ENCODE assay signal across 1 cellular context in the genomic region with DNA sequence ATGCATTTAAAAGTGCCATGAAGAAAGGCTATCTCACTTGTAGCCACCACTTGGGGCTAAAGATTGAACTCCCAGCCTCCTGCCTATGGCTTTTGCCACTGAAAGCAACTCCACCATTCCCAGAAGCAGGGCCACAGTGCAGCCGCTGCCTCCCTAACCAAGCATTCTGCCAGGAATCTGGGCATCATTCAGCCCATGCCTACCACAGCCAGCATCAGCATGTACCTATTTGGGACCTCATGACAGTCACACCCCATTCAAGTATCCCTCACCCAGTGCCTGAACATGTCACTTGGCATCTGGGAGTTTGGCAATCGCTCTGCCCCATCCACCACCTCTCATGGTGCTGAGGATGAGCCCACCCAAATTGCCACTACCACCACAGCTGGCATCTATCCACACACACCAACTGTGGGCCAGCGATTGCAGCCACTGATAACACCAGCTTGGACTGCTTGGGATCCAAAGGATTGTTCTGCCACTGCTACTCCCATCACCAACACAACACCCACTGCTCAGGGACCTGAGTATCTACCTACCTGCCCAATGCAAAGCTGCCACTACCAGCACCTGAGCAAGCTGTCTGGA.
TF ChIP-seq lines count a peak whose summit lies in the region.

No MANE protein-coding gene starts in this region.

TF ChIP-seq in IMR-90, 13 proteins besides CTCF, POLR2A, EP300 and RAD21:
- TF ChIP-seq, protein P1, sequence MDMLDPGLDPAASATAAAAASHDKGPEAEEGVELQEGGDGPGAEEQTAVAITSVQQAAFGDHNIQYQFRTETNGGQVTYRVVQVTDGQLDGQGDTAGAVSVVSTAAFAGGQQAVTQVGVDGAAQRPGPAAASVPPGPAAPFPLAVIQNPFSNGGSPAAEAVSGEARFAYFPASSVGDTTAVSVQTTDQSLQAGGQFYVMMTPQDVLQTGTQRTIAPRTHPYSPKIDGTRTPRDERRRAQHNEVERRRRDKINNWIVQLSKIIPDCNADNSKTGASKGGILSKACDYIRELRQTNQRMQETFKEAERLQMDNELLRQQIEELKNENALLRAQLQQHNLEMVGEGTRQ (IDR thresholded peaks at IDR 0.05; ENCODE audit: low read depth, low read length), result no peak
- TF ChIP-seq, protein P2, sequence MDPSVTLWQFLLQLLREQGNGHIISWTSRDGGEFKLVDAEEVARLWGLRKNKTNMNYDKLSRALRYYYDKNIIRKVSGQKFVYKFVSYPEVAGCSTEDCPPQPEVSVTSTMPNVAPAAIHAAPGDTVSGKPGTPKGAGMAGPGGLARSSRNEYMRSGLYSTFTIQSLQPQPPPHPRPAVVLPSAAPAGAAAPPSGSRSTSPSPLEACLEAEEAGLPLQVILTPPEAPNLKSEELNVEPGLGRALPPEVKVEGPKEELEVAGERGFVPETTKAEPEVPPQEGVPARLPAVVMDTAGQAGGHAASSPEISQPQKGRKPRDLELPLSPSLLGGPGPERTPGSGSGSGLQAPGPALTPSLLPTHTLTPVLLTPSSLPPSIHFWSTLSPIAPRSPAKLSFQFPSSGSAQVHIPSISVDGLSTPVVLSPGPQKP (IDR thresholded peaks at IDR 0.05; ENCODE audit: borderline replicate concordance, low read depth, low read length), result no peak
- no peak for TF ChIP-seq NFE2L2 (IDR thresholded peaks at IDR 0.05; ENCODE audit: low read depth, low read length)
- TF ChIP-seq FOS (IDR thresholded peaks at IDR 0.05; ENCODE audit: low read depth, low read length), result no peak
- TF ChIP-seq SMC3 (IDR thresholded peaks at IDR 0.05; ENCODE audit: low read depth, low read length), result no peak
- no peak for TF ChIP-seq MAZ (IDR thresholded peaks at IDR 0.05; ENCODE audit: borderline replicate concordance, low read depth, low read length)
- no peak for TF ChIP-seq CEBPB (IDR thresholded peaks at IDR 0.05; ENCODE audit: low read depth, low read length)
- no peak for TF ChIP-seq RFX5 (IDR thresholded peaks at IDR 0.05; ENCODE audit: low read depth, low read length)
- no peak for TF ChIP-seq MXI1 (IDR thresholded peaks at IDR 0.05; ENCODE audit: borderline replicate concordance, low read depth, low read length)
